11 cellular contexts compared by ENCODE assay signal in the genomic region with DNA sequence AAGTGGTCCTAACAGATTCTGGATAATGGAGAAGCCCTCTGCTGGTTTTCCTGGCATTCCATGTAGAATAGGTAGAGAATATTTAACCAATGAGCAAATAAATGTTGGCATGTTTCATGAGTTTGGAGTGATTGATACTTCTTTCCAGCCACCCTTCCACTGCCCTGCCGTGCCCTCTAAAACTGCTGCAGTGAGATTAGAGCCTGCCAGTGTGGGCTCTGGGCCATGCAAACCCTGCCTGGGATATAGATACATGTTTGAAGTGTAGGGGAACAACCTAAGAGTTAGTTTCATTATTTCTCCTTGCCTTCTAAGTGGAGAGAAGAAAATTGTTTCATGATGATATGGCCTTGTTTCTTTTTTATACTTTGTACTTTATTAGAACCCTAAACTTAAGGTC. TPM values are rescaled to one million over a fixed set of nuclear protein-coding genes. Genes with fewer than 3 reads are reported as not detected.
DNase-seq lines count a peak whose midpoint lies in the region; ATAC-seq, FAIRE-seq and TF ChIP-seq lines count a peak whose summit lies in the region.
"Had no signal": no experiment of that assay in that cellular context is flagged by ENCODE, and none has a peak within 500 bp of the region (broad histone marks: within the 10 kb centered on the region; RNA-seq: fewer than 3 reads in every experiment).

No MANE protein-coding gene starts in this region.

- peaks cover 29 to 36% of the 10 kb centered on the region in 2 experiments for H3K36me3 ChIP-seq in endothelial cell of umbilical vein (ENCODE audit: control insufficient read depth in 2 of 2, extremely low read depth in 1 of 2, insufficient read depth in 2 of 2, low read length in 2 of 2)
- H3K36me3 ChIP-seq in mucosa of descending colon (ENCODE audit: low read depth), result peaks cover 20% of the 10 kb centered on the region

- TF ChIP-seq CTCF in endothelial cell of umbilical vein (IDR thresholded peaks at IDR 0.05; ENCODE audit: extremely low read depth in 1 of 2, insufficient read depth in 1 of 2, low read depth in 1 of 2, low read length in 2 of 2), result no peak
- TF ChIP-seq CTCF in mucosa of descending colon (IDR thresholded peaks at IDR 0.05), result no peak

- CTCF ChIA-PET in endothelial cell of umbilical vein (lab: Charles Lee), result interaction anchor here (1.6 to 7.4 kb wide), 4 partner anchors 27 to 93 kb away, joined by 7 to 489 read pairs (median 20); no protein-coding TSS in a partner anchor

- BruUV-seq in endothelial cell of umbilical vein (replicated peaks; lab: Mats Ljungman, UMichigan), result no TSS peak

- POLR2A ChIA-PET in endothelial cell of umbilical vein (lab: Charles Lee), result no interaction called here

- H3K27ac ChIP-seq in endothelial cell of umbilical vein (ENCODE audit: insufficient read depth, low read depth, low read length), result no peak overlapping the region
- H3K27ac ChIP-seq: brain microvascular endothelial cell had no signal

- no peaks in the 10 kb centered on the region for H4K20me1 ChIP-seq in endothelial cell of umbilical vein (replicated peaks; ENCODE audit: control insufficient read depth, extremely low read depth, insufficient read depth, low read length)

- H3K4me3 ChIP-seq in endothelial cell of umbilical vein (replicated peaks in 1 of 3; ENCODE audit: insufficient read depth in 1 of 3, low read depth in 1 of 3, low read length in 3 of 3), result no peak overlapping the region
- H3K4me3 ChIP-seq in mucosa of descending colon, result no peak overlapping the region
- H3K4me3 ChIP-seq: prostate gland had no signal

- no peaks in the 10 kb centered on the region for H3K9me1 ChIP-seq in endothelial cell of umbilical vein (replicated peaks; ENCODE audit: control insufficient read depth, extremely low read depth, insufficient read depth, low read length)

- H3K9ac ChIP-seq in endothelial cell of umbilical vein (replicated peaks; ENCODE audit: extremely low read depth, insufficient read depth, low read length), result no peak overlapping the region

- FAIRE-seq in endothelial cell of umbilical vein (lab: Jason Lieb, UNC) (no peak), HTR-8/SVneo (lab: Jason Lieb, UNC) (no peak)

- H3K4me1 ChIP-seq in endothelial cell of umbilical vein (ENCODE audit: control insufficient read depth, extremely low read depth, insufficient read depth, low read length), result peaks cover 6% of the 10 kb centered on the region
- H3K4me1 ChIP-seq in mucosa of descending colon (ENCODE audit: low read depth), result peaks cover 10% of the 10 kb centered on the region
- H3K4me1 ChIP-seq: prostate gland had no signal

- no peak overlapping the region for H2AFZ ChIP-seq in endothelial cell of umbilical vein (ENCODE audit: low read depth, low read length)

- intact Hi-C loops in endothelial cell of umbilical vein (cut with micrococcal nuclease), result no loop called here
- intact Hi-C loops in mucosa of descending colon (cut with DNase I, micrococcal nuclease), result loop anchor here (10.0 kb wide), 1 partner anchor 63 kb away; no protein-coding TSS in a partner anchor

- DNase-seq in endothelial cell of umbilical vein (ENCODE audit: low read depth, low spot score) (peak; percentile 42), mucosa of descending colon (no peak), HTR-8/SVneo (ENCODE audit: insufficient read length, low spot score) (no peak), NCI-H2107 treated with DMSO at 0.1 percent for 48 hours (lab: John Stamatoyannopoulos, UW; ENCODE audit: unreplicated experiment) (no peak)
- DNase-seq: brain microvascular endothelial cell; Kasumi-1; stimulated activated CD4-positive, alpha-beta T cell treated with anti-CD3 and anti-CD28 coated beads, Interleukin-4, amount 100 ng/mL, for 24 hours had no signal

- H3K79me2 ChIP-seq in endothelial cell of umbilical vein (ENCODE audit: control insufficient read depth, insufficient read depth, low read length), result no peaks in the 10 kb centered on the region

- no peak overlapping the region for H3K4me2 ChIP-seq in endothelial cell of umbilical vein (ENCODE audit: insufficient read depth, low read length)

- TF ChIP-seq POLR2A in endothelial cell of umbilical vein (IDR thresholded peaks at IDR 0.05; ENCODE audit: low read depth, low read length), result no peak

- dilution Hi-C loops in endothelial cell of umbilical vein (cut with MboI; ENCODE audit: extremely low pct_ligation_motif_present, low sequenced_read_pairs), result no loop called here

- no peaks in the 10 kb centered on the region for H3K9me3 ChIP-seq in endothelial cell of umbilical vein (replicated peaks; ENCODE audit: control insufficient read depth, insufficient read depth, low read length)
- H3K9me3 ChIP-seq in mucosa of descending colon, result no peaks in the 10 kb centered on the region
- H3K9me3 ChIP-seq: prostate gland had no signal

- H3K27me3 ChIP-seq in endothelial cell of umbilical vein (ENCODE audit: control insufficient read depth in 2 of 2, insufficient read depth in 2 of 2, low read length in 2 of 2), result no peaks in the 10 kb centered on the region
- H3K27me3 ChIP-seq: brain microvascular endothelial cell had no signal

- peak; percentile 47 for ATAC-seq in mucosa of descending colon
- ATAC-seq: activated CD4-positive, CD25-positive, alpha-beta regulatory T cell treated with anti-CD3 and anti-CD28 coated beads, Interleukin-2, amount 50 U/mL, for 24 hours had no signal

TF ChIP-seq in endothelial cell of umbilical vein, 7 proteins besides CTCF, POLR2A, EP300 and RAD21:
- no peak for TF ChIP-seq POLR2AphosphoS5 (IDR thresholded peaks at IDR 0.05; ENCODE audit: insufficient read depth, low read depth, low read length)
- TF ChIP-seq JUN (IDR thresholded peaks at IDR 0.05; ENCODE audit: borderline replicate concordance, insufficient read depth, insufficient read length, low read depth), result no peak

RNA-seq across cellular contexts. Expression of a gene that starts 10.4 kb away (rescaled TPM):
- 85.4 and 97.2 TPM in 2 replicates for total RNA-seq in endothelial cell of umbilical vein
- 16.5 and 18.3 TPM in 2 replicates for polyA plus RNA-seq in endothelial cell of umbilical vein
- 19.5 and 20.6 TPM in 2 replicates for polyA plus RNA-seq in endothelial cell of umbilical vein (2011; cell fraction: cytosol; rRNA removed)
- polyA plus RNA-seq in endothelial cell of umbilical vein (2011; cell fraction: nucleus; rRNA removed), result 28.2 and 47.4 TPM in 2 replicates
- polyA plus RNA-seq in endothelial cell of umbilical vein (2012), result 60.3 and 79.7 TPM in 2 replicates
- polyA minus RNA-seq in endothelial cell of umbilical vein, result 15.4 and 19.3 TPM in 2 replicates
- polyA minus RNA-seq in endothelial cell of umbilical vein (2011; cell fraction: cytosol; rRNA and poly(A)+ RNA removed), result 12.7 TPM
- polyA minus RNA-seq in endothelial cell of umbilical vein (2011; cell fraction: nucleus; rRNA and poly(A)+ RNA removed), result 10.2 and 13.8 TPM in 2 replicates
- 10 to 100 TPM; 52.8 to 81.7 (median 81.0) TPM for total RNA-seq in mucosa of descending colon

RNA-seq across cellular contexts. Expression of a gene that starts 19.6 kb away (rescaled TPM):
- total RNA-seq in endothelial cell of umbilical vein (not detected in 2 replicates), mucosa of descending colon (under 1 TPM; 0.17 to 0.92 (median 0.24) TPM)
- not detected in 2 replicates for polyA plus RNA-seq in endothelial cell of umbilical vein
- not detected in 2 replicates for polyA plus RNA-seq in endothelial cell of umbilical vein (2011; cell fraction: cytosol; rRNA removed)
- 0.06 and 0.08 TPM in 2 replicates for polyA plus RNA-seq in endothelial cell of umbilical vein (2011; cell fraction: nucleus; rRNA removed)
- 0.09 TPM in 1 of 2 replicates, not detected in the other for polyA plus RNA-seq in endothelial cell of umbilical vein (2012)
- 0.12 and 0.45 TPM in 2 replicates for polyA minus RNA-seq in endothelial cell of umbilical vein
- polyA minus RNA-seq in endothelial cell of umbilical vein (2011; cell fraction: cytosol; rRNA and poly(A)+ RNA removed), result not detected
- not detected in 2 replicates for polyA minus RNA-seq in endothelial cell of umbilical vein (2011; cell fraction: nucleus; rRNA and poly(A)+ RNA removed)
- total RNA-seq: activated T-helper 1 cell treated with anti-CD3 and anti-CD28 coated beads, Interleukin-12 subunit alpha, Interleukin-12 subunit beta, Interleukin-2, Interleukin-4 antibody, amounts not matched to agents 30 ng/mL and 10 ng/mL and 1 ng/mL, durations not matched to agents 14 hours and 24 hours and 36 hours; mesenteric fat pad had no signal

RNA-seq across cellular contexts. Expression of a gene that starts 45.8 kb away (rescaled TPM):
- total RNA-seq in endothelial cell of umbilical vein, result 43.4 and 52.7 TPM in 2 replicates
- polyA plus RNA-seq in endothelial cell of umbilical vein, result 30.1 and 30.4 TPM in 2 replicates
- 27.9 and 28.0 TPM in 2 replicates for polyA plus RNA-seq in endothelial cell of umbilical vein (2011; cell fraction: cytosol; rRNA removed)
- 39.9 and 41.9 TPM in 2 replicates for polyA plus RNA-seq in endothelial cell of umbilical vein (2011; cell fraction: nucleus; rRNA removed)
- 25.6 and 28.4 TPM in 2 replicates for polyA plus RNA-seq in endothelial cell of umbilical vein (2012)
- 38.2 and 41.5 TPM in 2 replicates for polyA minus RNA-seq in endothelial cell of umbilical vein
- not detected for polyA minus RNA-seq in endothelial cell of umbilical vein (2011; cell fraction: cytosol; rRNA and poly(A)+ RNA removed)
- polyA minus RNA-seq in endothelial cell of umbilical vein (2011; cell fraction: nucleus; rRNA and poly(A)+ RNA removed), result 19.3 and 26.1 TPM in 2 replicates
- 1 to 10 TPM; 3.6 to 7.7 (median 6.0) TPM for total RNA-seq in mucosa of descending colon
- total RNA-seq: activated T-helper 1 cell treated with anti-CD3 and anti-CD28 coated beads, Interleukin-12 subunit alpha, Interleukin-12 subunit beta, Interleukin-2, Interleukin-4 antibody, amounts not matched to agents 30 ng/mL and 10 ng/mL and 1 ng/mL, durations not matched to agents 14 hours and 24 hours and 36 hours had no signal

RNA-seq across cellular contexts. Expression of a gene that starts 46.0 kb away (rescaled TPM):
- total RNA-seq in endothelial cell of umbilical vein, result 3.9 and 6.1 TPM in 2 replicates
- 8.6 and 9.1 TPM in 2 replicates for polyA plus RNA-seq in endothelial cell of umbilical vein
- 4.1 and 5.6 TPM in 2 replicates for polyA plus RNA-seq in endothelial cell of umbilical vein (2011; cell fraction: cytosol; rRNA removed)
- 38.4 and 42.2 TPM in 2 replicates for polyA plus RNA-seq in endothelial cell of umbilical vein (2011; cell fraction: nucleus; rRNA removed)
- 3.0 TPM in 2 replicates for polyA plus RNA-seq in endothelial cell of umbilical vein (2012)
- 4.4 and 7.1 TPM in 2 replicates for polyA minus RNA-seq in endothelial cell of umbilical vein
- polyA minus RNA-seq in endothelial cell of umbilical vein (2011; cell fraction: cytosol; rRNA and poly(A)+ RNA removed), result not detected
- polyA minus RNA-seq in endothelial cell of umbilical vein (2011; cell fraction: nucleus; rRNA and poly(A)+ RNA removed), result 7.3 and 8.2 TPM in 2 replicates
- 1 to 10 TPM in 1 of 3 donors, under 1 TPM in 2; 0.65 to 2.0 (median 0.72) TPM for total RNA-seq in mucosa of descending colon
- total RNA-seq: activated T-helper 1 cell treated with anti-CD3 and anti-CD28 coated beads, Interleukin-12 subunit alpha, Interleukin-12 subunit beta, Interleukin-2, Interleukin-4 antibody, amounts not matched to agents 30 ng/mL and 10 ng/mL and 1 ng/mL, durations not matched to agents 14 hours and 24 hours and 36 hours had no signal

RNA-seq across cellular contexts. Expression of a gene that starts 60.0 kb away (rescaled TPM):
- total RNA-seq in endothelial cell of umbilical vein (128 and 141 TPM in 2 replicates), mucosa of descending colon (100 to 1,000 TPM; 127 to 149 (median 137) TPM)
- 79.6 and 88.2 TPM in 2 replicates for polyA plus RNA-seq in endothelial cell of umbilical vein
- 73.5 and 79.4 TPM in 2 replicates for polyA plus RNA-seq in endothelial cell of umbilical vein (2011; cell fraction: cytosol; rRNA removed)
- polyA plus RNA-seq in endothelial cell of umbilical vein (2011; cell fraction: nucleus; rRNA removed), result 189 and 196 TPM in 2 replicates
- 69.3 and 83.6 TPM in 2 replicates for polyA plus RNA-seq in endothelial cell of umbilical vein (2012)
- 324 and 334 TPM in 2 replicates for polyA minus RNA-seq in endothelial cell of umbilical vein
- polyA minus RNA-seq in endothelial cell of umbilical vein (2011; cell fraction: cytosol; rRNA and poly(A)+ RNA removed), result 110 TPM
- polyA minus RNA-seq in endothelial cell of umbilical vein (2011; cell fraction: nucleus; rRNA and poly(A)+ RNA removed), result 112 and 150 TPM in 2 replicates
